1 cellular context compared by ENCODE assay signal in the genomic region with DNA sequence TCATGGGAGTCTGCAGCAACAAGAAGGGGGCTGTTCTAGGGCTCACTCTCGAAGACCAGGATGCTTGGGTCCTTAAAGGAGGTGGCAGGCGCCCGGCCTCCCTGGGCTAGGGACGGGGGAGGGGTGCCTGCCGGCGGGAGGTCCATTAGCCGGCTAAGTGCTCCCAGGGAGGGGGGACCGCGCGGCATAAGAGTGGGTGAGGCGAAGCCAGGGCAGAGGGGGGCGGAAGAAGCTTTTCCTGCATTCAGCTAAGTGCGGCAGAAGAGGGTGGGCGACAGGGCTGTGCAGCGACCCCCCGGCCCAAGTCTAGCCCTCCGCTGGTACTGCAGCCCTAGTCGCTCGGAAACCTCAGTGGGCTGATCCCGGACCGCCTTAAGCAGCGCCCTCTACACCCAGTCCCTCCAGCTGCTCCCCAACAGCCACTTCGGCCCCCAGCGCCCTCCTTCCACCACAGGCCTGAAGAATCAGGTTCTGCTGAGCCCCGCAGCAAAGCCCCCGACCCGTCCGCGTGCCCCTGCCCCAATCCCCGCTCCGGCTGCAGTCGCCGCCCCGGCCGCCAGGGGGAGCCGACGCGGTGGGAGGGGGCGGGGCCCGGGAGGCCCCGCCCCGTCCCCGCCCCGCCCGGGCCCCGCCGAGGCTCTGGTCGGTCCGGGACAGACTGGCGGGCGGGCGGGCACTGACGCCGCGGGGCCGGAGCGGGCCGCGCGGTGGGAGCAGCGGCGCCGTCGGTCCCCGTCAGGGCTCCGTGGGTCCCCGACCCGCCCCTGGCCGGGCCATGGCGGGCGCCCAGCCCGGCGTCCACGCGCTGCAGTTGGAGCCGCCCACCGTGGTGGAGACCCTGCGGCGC.
A peak's percentile ranks its signal among the peaks of the same experiment; 100 is the strongest.
TF ChIP-seq lines count a peak whose summit lies in the region.

A gene (plus strand): TSS at position 656 of the 847 bp plus-strand sequence. CDS start 120 bp downstream, at position 776.

TF ChIP-seq in HCT116, 20 proteins besides CTCF, POLR2A, EP300 and RAD21:
- TF ChIP-seq, protein P1, sequence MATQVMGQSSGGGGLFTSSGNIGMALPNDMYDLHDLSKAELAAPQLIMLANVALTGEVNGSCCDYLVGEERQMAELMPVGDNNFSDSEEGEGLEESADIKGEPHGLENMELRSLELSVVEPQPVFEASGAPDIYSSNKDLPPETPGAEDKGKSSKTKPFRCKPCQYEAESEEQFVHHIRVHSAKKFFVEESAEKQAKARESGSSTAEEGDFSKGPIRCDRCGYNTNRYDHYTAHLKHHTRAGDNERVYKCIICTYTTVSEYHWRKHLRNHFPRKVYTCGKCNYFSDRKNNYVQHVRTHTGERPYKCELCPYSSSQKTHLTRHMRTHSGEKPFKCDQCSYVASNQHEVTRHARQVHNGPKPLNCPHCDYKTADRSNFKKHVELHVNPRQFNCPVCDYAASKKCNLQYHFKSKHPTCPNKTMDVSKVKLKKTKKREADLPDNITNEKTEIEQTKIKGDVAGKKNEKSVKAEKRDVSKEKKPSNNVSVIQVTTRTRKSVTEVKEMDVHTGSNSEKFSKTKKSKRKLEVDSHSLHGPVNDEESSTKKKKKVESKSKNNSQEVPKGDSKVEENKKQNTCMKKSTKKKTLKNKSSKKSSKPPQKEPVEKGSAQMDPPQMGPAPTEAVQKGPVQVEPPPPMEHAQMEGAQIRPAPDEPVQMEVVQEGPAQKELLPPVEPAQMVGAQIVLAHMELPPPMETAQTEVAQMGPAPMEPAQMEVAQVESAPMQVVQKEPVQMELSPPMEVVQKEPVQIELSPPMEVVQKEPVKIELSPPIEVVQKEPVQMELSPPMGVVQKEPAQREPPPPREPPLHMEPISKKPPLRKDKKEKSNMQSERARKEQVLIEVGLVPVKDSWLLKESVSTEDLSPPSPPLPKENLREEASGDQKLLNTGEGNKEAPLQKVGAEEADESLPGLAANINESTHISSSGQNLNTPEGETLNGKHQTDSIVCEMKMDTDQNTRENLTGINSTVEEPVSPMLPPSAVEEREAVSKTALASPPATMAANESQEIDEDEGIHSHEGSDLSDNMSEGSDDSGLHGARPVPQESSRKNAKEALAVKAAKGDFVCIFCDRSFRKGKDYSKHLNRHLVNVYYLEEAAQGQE (IDR thresholded peaks at IDR 0.05; ENCODE audit: low read depth), result no peak
- TF ChIP-seq EZH2phosphoT487 (IDR thresholded peaks at IDR 0.05; ENCODE audit: borderline replicate concordance) (no peak), TCF7L2 (IDR thresholded peaks at IDR 0.05; ENCODE audit: borderline replicate concordance, extremely low read depth, insufficient read depth, insufficient read length) (no peak), JUND (IDR thresholded peaks at IDR 0.05) (no peak), EGR1 (IDR thresholded peaks at IDR 0.05; ENCODE audit: low read depth) (no peak), POLR2AphosphoS5 (IDR thresholded peaks at IDR 0.05; ENCODE audit: low read depth, low read length) (peak; percentile 87), ZFX (IDR thresholded peaks at IDR 0.05) (peak; percentile 20; the same call in 1 of the 2 replicates), ELF1 (IDR thresholded peaks at IDR 0.05; ENCODE audit: borderline replicate concordance, low read depth) (no peak)
